ENCODE assay signal across 1 cellular context in the genomic region with DNA sequence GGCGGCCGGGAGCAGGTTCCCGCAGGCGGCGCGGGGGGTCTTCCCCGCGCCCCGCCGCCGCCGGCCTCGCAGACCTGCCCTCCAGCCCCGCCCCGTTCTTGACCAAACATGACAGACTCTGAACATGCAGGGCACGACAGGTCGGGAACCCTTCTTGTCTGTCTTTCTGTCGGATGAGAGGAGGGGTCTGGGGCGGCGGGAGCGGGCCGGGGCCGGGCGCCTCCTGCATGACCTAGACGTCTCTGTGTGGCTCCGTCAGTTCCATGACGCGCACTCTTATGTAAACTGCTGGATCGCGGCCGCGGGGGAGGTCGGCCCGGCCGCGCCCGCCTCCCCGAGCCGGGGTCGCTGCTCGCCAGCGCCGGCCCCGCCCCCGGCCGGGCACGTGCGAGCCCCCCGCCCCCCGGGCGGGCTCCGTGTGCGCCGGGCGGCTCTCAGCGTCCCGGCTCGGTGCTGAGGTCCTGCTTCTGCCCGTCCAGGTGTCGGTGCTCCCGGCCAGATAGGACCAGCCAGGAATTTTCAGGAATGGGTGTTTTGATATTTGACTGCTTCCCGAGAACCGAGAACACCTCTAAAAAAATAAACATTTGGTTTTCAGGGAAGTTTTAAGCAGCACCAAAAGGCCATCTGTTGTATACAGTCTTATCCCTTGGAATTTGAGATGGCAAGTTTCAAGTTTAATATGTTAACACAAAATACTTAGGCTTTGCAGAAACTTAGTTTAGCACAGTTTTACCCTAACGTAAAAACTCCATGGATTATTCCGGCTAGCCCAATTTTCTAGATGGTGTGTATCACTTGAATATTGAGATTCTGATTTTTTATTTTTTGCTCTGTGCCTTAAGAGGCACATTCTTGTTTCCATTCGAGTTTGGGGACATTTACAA.
TF ChIP-seq lines count a peak whose summit lies in the region.

No MANE protein-coding gene starts in this region.

TF ChIP-seq in HepG2, 621 proteins besides CTCF, POLR2A, EP300 and RAD21 (continued from another document):
- TF ChIP-seq, protein P1, sequence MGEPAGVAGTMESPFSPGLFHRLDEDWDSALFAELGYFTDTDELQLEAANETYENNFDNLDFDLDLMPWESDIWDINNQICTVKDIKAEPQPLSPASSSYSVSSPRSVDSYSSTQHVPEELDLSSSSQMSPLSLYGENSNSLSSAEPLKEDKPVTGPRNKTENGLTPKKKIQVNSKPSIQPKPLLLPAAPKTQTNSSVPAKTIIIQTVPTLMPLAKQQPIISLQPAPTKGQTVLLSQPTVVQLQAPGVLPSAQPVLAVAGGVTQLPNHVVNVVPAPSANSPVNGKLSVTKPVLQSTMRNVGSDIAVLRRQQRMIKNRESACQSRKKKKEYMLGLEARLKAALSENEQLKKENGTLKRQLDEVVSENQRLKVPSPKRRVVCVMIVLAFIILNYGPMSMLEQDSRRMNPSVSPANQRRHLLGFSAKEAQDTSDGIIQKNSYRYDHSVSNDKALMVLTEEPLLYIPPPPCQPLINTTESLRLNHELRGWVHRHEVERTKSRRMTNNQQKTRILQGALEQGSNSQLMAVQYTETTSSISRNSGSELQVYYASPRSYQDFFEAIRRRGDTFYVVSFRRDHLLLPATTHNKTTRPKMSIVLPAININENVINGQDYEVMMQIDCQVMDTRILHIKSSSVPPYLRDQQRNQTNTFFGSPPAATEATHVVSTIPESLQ (CRISPR knock-in tag; conservative IDR thresholded peaks at IDR 0.05): no peak
- TF ChIP-seq ZNF281 (CRISPR knock-in tag; IDR thresholded peaks at IDR 0.05; ENCODE audit: borderline replicate concordance) (peak; percentile 40; the same call in 1 of the 2 replicates), FOXK2 (IDR thresholded peaks at IDR 0.05) (no peak), IRF9 (CRISPR knock-in tag; IDR thresholded peaks at IDR 0.05; ENCODE audit: borderline replicate concordance) (no peak), SAFB2 (CRISPR knock-in tag; IDR thresholded peaks at IDR 0.05; ENCODE audit: borderline replicate concordance, low read depth) (no peak), HOXA5 (CRISPR knock-in tag; IDR thresholded peaks at IDR 0.05) (no peak; the same call in 1 of the 2 replicates), ZBTB2 (CRISPR knock-in tag; IDR thresholded peaks at IDR 0.05; ENCODE audit: low read depth) (0 out of 2 replicates have a peak, but pooled peaks have one; percentile 40), ADNP (CRISPR knock-in tag; IDR thresholded peaks at IDR 0.05) (no peak), MTF1 (CRISPR knock-in tag; IDR thresholded peaks at IDR 0.05) (no peak), ATF7 (IDR thresholded peaks at IDR 0.05) (no peak), ATF7 (CRISPR knock-in tag; IDR thresholded peaks at IDR 0.05) (no peak), SNRNP70 (IDR thresholded peaks at IDR 0.05; ENCODE audit: low read depth, low read length) (no peak), CEBPB (IDR thresholded peaks at IDR 0.05; ENCODE audit: borderline replicate concordance, low read depth, low read length) (no peak), PBX3 (CRISPR knock-in tag; IDR thresholded peaks at IDR 0.05; ENCODE audit: borderline replicate concordance) (no peak), ZNF225 (CRISPR knock-in tag; IDR thresholded peaks at IDR 0.05) (no peak), ARID3A (IDR thresholded peaks at IDR 0.05; ENCODE audit: low read depth, low read length) (no peak), PRDM15 (CRISPR knock-in tag; IDR thresholded peaks at IDR 0.05) (no peak; the same call in 1 of the 2 replicates), ZNF597 (CRISPR knock-in tag; IDR thresholded peaks at IDR 0.05) (no peak), ATRX (CRISPR knock-in tag; IDR thresholded peaks at IDR 0.05; ENCODE audit: borderline replicate concordance) (no peak), RBAK (CRISPR knock-in tag; IDR thresholded peaks at IDR 0.05) (no peak), ZNF33B (CRISPR knock-in tag; IDR thresholded peaks at IDR 0.05) (no peak), DMAP1 (CRISPR knock-in tag; IDR thresholded peaks at IDR 0.05) (no peak), SMC3 (IDR thresholded peaks at IDR 0.05; ENCODE audit: low read length) (no peak), HNRNPL (IDR thresholded peaks at IDR 0.05; ENCODE audit: low read depth, low read length) (no peak), MLXIP (CRISPR knock-in tag; IDR thresholded peaks at IDR 0.05; ENCODE audit: borderline replicate concordance) (no peak)
- TF ChIP-seq, protein P2, sequence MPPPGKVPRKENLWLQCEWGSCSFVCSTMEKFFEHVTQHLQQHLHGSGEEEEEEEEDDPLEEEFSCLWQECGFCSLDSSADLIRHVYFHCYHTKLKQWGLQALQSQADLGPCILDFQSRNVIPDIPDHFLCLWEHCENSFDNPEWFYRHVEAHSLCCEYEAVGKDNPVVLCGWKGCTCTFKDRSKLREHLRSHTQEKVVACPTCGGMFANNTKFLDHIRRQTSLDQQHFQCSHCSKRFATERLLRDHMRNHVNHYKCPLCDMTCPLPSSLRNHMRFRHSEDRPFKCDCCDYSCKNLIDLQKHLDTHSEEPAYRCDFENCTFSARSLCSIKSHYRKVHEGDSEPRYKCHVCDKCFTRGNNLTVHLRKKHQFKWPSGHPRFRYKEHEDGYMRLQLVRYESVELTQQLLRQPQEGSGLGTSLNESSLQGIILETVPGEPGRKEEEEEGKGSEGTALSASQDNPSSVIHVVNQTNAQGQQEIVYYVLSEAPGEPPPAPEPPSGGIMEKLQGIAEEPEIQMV (CRISPR knock-in tag; IDR thresholded peaks at IDR 0.05; ENCODE audit: low read depth): peak; percentile 15; the same call in 1 of the 2 replicates
